ENCODE assay signal across 17 cellular contexts in genomic region chr20:13017235-13017634, GRCh38. TPM values are rescaled to one million over a fixed set of nuclear protein-coding genes. Genes with fewer than 3 reads are reported as not detected.
DNase-seq lines count a peak whose midpoint lies in the region; ATAC-seq and TF ChIP-seq lines count a peak whose summit lies in the region.
"Had no signal": no experiment of that assay in that cellular context is flagged by ENCODE, and none has a peak within 500 bp of the region (broad histone marks: within the 10 kb centered on the region; RNA-seq: fewer than 3 reads in every experiment).

No MANE protein-coding gene starts in this region.

- H3K56ac ChIP-seq in IMR-90 (ENCODE audit: extremely low read depth, insufficient read depth, low read length), result no peak overlapping the region

- no CpG with 5 or more reads among the region's 1 CpG for WGBS in IMR-90 (ENCODE audit: extremely low coverage in 2 of 2, insufficient read length in 1 of 2), 2 experiments
- 82% methylated on average over 1 of the region's 1 CpG for WGBS in smooth muscle cell (ENCODE audit: low lambda C conversion rate)

- CTCF ChIA-PET in IMR-90 (lab: Yijun Ruan, JAX), result no interaction called here

- POLR2A ChIA-PET in IMR-90 (lab: Charles Lee; ENCODE audit: unreplicated experiment), result no interaction called here

- H3K27ac ChIP-seq in IMR-90 (ENCODE audit: insufficient read depth, low read length) (no peak overlapping the region), VCaP (peak overlapping the region; percentile 51), smooth muscle cell (ENCODE audit: low read depth) (no peak overlapping the region)

- intact Hi-C loops in IMR-90 (cut with micrococcal nuclease) (no loop called here), posterior vena cava (cut with DNase I) (no loop called here)

- TF ChIP-seq RAD21 in IMR-90 (IDR thresholded peaks at IDR 0.05; ENCODE audit: low read length), result no peak

- H3K4me3 Mint-ChIP-seq in progenitor cell of endocrine pancreas (ENCODE audit: low read depth), result no peak overlapping the region
- H3K4me3 Mint-ChIP-seq: CD8-positive, alpha-beta memory T cell; H9; neural crest cell; stimulated activated naive B cell treated with anti-CD40 and anti-IgM and Interleukin-4, amounts not matched to agents 10 μg/mL and 1 μg/mL and 100 μg/mL, for 72 hours had no signal

- H2BK5ac ChIP-seq in IMR-90 (ENCODE audit: low read depth, low read length, poor library complexity, severe bottlenecking), result no peak overlapping the region

- H2AK9ac ChIP-seq in IMR-90 (replicated peaks; ENCODE audit: low read depth, low read length, poor library complexity), result no peak overlapping the region

- no peak overlapping the region for H2BK15ac ChIP-seq in IMR-90 (ENCODE audit: low read depth, low read length)

- H4K8ac ChIP-seq in IMR-90 (ENCODE audit: low read depth in 2 of 2, low read length in 2 of 2), result no peak overlapping the region

- H3K18ac ChIP-seq in IMR-90 (ENCODE audit: low read depth, low read length), result no peak overlapping the region

- H2AFZ ChIP-seq in IMR-90 (replicated peaks; ENCODE audit: low read length, poor library complexity) (no peak overlapping the region), smooth muscle cell (ENCODE audit: low read depth) (no peak overlapping the region)

- no peak overlapping the region for H2BK20ac ChIP-seq in IMR-90 (ENCODE audit: low read depth, low read length)

- peaks cover 14% of the 10 kb centered on the region for H3F3A ChIP-seq in smooth muscle cell (ENCODE audit: low read depth)

- no peak overlapping the region for H4K91ac ChIP-seq in IMR-90 (ENCODE audit: insufficient read depth, low read depth, low read length)

- no peak overlapping the region for H3K4ac ChIP-seq in IMR-90 (ENCODE audit: low read depth, low read length)

- H3K9ac ChIP-seq in IMR-90 (ENCODE audit: low read depth, low read length) (no peak overlapping the region), smooth muscle cell (ENCODE audit: low read depth) (no peak overlapping the region)

- H3K27ac Mint-ChIP-seq in progenitor cell of endocrine pancreas, result no peak overlapping the region
- H3K27ac Mint-ChIP-seq: CD8-positive, alpha-beta memory T cell; H9; stimulated activated naive B cell treated with anti-CD40 and anti-IgM and Interleukin-4, amounts not matched to agents 10 μg/mL and 1 μg/mL and 100 μg/mL, for 72 hours had no signal

- H2AK5ac ChIP-seq in IMR-90 (ENCODE audit: low read depth, low read length), result no peak overlapping the region

- peak; percentile 18 for DNase-seq in IMR-90
- peak; percentile 93 for DNase-seq in fibroblast of the aortic adventitia (ENCODE audit: low read depth)
- no peak for DNase-seq in omental fat pad (ENCODE audit: low spot score)
- no peak for DNase-seq in posterior vena cava (ENCODE audit: low spot score)
- no peak for DNase-seq in progenitor cell of endocrine pancreas (ENCODE audit: low spot score, unreplicated experiment)
- DNase-seq in G401 (ENCODE audit: low spot score), result no peak
- no peak for DNase-seq in smooth muscle cell (lab: John Stamatoyannopoulos, UW; ENCODE audit: unreplicated experiment)
- DNase-seq: activated CD8-positive, alpha-beta memory T cell treated with anti-CD3 and anti-CD28 coated beads, Interleukin-2, amount 50 U/mL, for 48 hours; activated gamma-delta T cell treated with Interleukin-2 at 50 U/mL for 16 hours; amniotic stem cell; CD8-positive, alpha-beta memory T cell; H9; NCI-H1930; stimulated activated naive B cell treated with anti-CD40 and anti-IgM and Interleukin-4, amounts not matched to agents 10 μg/mL and 1 μg/mL and 100 μg/mL, for 72 hours; T-helper 1 cell had no signal

- in situ Hi-C loops in IMR-90 (cut with MboI; ENCODE audit: low sequenced_read_pairs), result no loop called here
- in situ Hi-C loops in G401 (cut with HindIII; ENCODE audit: low sequenced_read_pairs), result no loop called here

- peaks cover 29% of the 10 kb centered on the region for H3K9me3 Mint-ChIP-seq in progenitor cell of endocrine pancreas (ENCODE audit: low read depth)

- ATAC-seq in IMR-90 (ENCODE audit: low read depth), result no peak; the same call in 1 of the 2 replicates
- ATAC-seq in omental fat pad (ENCODE audit: low FRiP score), result peak; percentile 70
- ATAC-seq: stimulated activated naive B cell treated with anti-CD40 and anti-IgM and Interleukin-4, amounts not matched to agents 10 μg/mL and 1 μg/mL and 100 μg/mL, for 72 hours had no signal

- H3K36me3 ChIP-seq in IMR-90 (ENCODE audit: control insufficient read depth, insufficient read depth, low read length), result peaks cover 2% of the 10 kb centered on the region
- H3K36me3 ChIP-seq in smooth muscle cell (ENCODE audit: low read depth), result no peaks in the 10 kb centered on the region

- TF ChIP-seq CTCF in IMR-90 (conservative IDR thresholded peaks at IDR 0.05; ENCODE audit: low read depth, low read length), result no peak
- TF ChIP-seq CTCF in VCaP (conservative IDR thresholded peaks at IDR 0.05), result no peak
- TF ChIP-seq CTCF in fibroblast of the aortic adventitia (IDR thresholded peaks at IDR 0.05; ENCODE audit: insufficient read depth, low read length), result no peak
- no peak for TF ChIP-seq CTCF in omental fat pad (IDR thresholded peaks at IDR 0.05)
- no peak for TF ChIP-seq CTCF in progenitor cell of endocrine pancreas (IDR thresholded peaks at IDR 0.05; ENCODE audit: unreplicated experiment)
- no peak for TF ChIP-seq CTCF in smooth muscle cell (IDR thresholded peaks at IDR 0.05; ENCODE audit: borderline replicate concordance, insufficient read depth, poor library complexity, severe bottlenecking)

- no peaks in the 10 kb centered on the region for H4K20me1 ChIP-seq in IMR-90 (ENCODE audit: insufficient read depth, low read length)
- no peaks in the 10 kb centered on the region for H4K20me1 ChIP-seq in smooth muscle cell (ENCODE audit: low read depth)

- H3K4me2 ChIP-seq in IMR-90 (ENCODE audit: low read depth, low read length) (no peak overlapping the region), smooth muscle cell (no peak overlapping the region)

- H3K9me1 ChIP-seq in IMR-90 (ENCODE audit: insufficient read depth, low read length), result no peaks in the 10 kb centered on the region

- TF ChIP-seq POLR2A in IMR-90 (IDR thresholded peaks at IDR 0.05; ENCODE audit: low read depth, low read length), result no peak

- dilution Hi-C loops in IMR-90 (cut with HindIII; ENCODE audit: low sequenced_read_pairs, unreplicated experiment), result no loop called here

- H3K4me3 ChIP-seq in IMR-90 (ENCODE audit: insufficient read depth, low read depth, low read length) (no peak overlapping the region), fibroblast of the aortic adventitia (ENCODE audit: low read depth, low read length) (no peak overlapping the region), smooth muscle cell (no peak overlapping the region)

- no peaks in the 10 kb centered on the region for H3K27me3 Mint-ChIP-seq in progenitor cell of endocrine pancreas
- H3K27me3 Mint-ChIP-seq: CD8-positive, alpha-beta memory T cell; stimulated activated naive B cell treated with anti-CD40 and anti-IgM and Interleukin-4, amounts not matched to agents 10 μg/mL and 1 μg/mL and 100 μg/mL, for 72 hours had no signal

- H3K23ac ChIP-seq in IMR-90 (ENCODE audit: low read depth, low read length), result no peak overlapping the region

- H3K36me3 Mint-ChIP-seq in progenitor cell of endocrine pancreas (ENCODE audit: insufficient read depth), result peaks cover 53% of the 10 kb centered on the region
- H3K36me3 Mint-ChIP-seq: stimulated activated naive B cell treated with anti-CD40 and anti-IgM and Interleukin-4, amounts not matched to agents 10 μg/mL and 1 μg/mL and 100 μg/mL, for 72 hours had no signal

- no TSS peak for BruUV-seq in IMR-90 (replicated peaks; lab: Mats Ljungman, UMichigan)

- no peak overlapping the region for H3K14ac ChIP-seq in IMR-90 (replicated peaks; ENCODE audit: low read depth, low read length)

- H3K79me1 ChIP-seq in IMR-90 (ENCODE audit: low read depth in 1 of 2, low read length in 2 of 2), result no peaks in the 10 kb centered on the region

- H3K79me2 ChIP-seq in smooth muscle cell (ENCODE audit: low read depth), result no peaks in the 10 kb centered on the region

- no peaks in the 10 kb centered on the region; the same call in 1 of the 2 replicates for H3K27me3 ChIP-seq in IMR-90 (ENCODE audit: control insufficient read depth, insufficient read depth, low read length)
- no peaks in the 10 kb centered on the region for H3K27me3 ChIP-seq in smooth muscle cell (ENCODE audit: low read depth)

- no peaks in the 10 kb centered on the region for H3K4me1 ChIP-seq in IMR-90 (ENCODE audit: control insufficient read depth, insufficient read depth, low read length)
- peaks cover 20% of the 10 kb centered on the region for H3K4me1 ChIP-seq in smooth muscle cell (ENCODE audit: low read depth)

- no peak overlapping the region for H4K5ac ChIP-seq in IMR-90 (ENCODE audit: low read depth, low read length)

- H3K9me3 ChIP-seq in IMR-90 (ENCODE audit: control insufficient read depth, insufficient read depth, low read length) (peaks cover 2% of the 10 kb centered on the region; the same call in 1 of the 2 replicates), smooth muscle cell (replicated peaks; ENCODE audit: low read depth) (no peaks in the 10 kb centered on the region)

- H2BK120ac ChIP-seq in IMR-90 (ENCODE audit: low read depth, low read length), result no peak overlapping the region

- H3K4me1 Mint-ChIP-seq in progenitor cell of endocrine pancreas (ENCODE audit: low read depth), result peaks cover 6% of the 10 kb centered on the region

TF ChIP-seq in IMR-90, 13 proteins besides CTCF, POLR2A, EP300 and RAD21:
- TF ChIP-seq BHLHE40 (IDR thresholded peaks at IDR 0.05; ENCODE audit: low read depth, low read length), result no peak
- TF ChIP-seq CEBPB (IDR thresholded peaks at IDR 0.05; ENCODE audit: low read depth, low read length), result peak; percentile 47; the same call in 1 of the 2 replicates

RNA-seq across cellular contexts. Expression of gene SPTLC3, which starts 8.5 kb away (rescaled TPM):
- total RNA-seq in IMR-90 (2012; rRNA removed) (1.4 and 1.6 TPM in 2 replicates), fibroblast of the aortic adventitia (ENCODE audit: low replicate concordance) (6.8 and 30.6 TPM in 2 replicates), omental fat pad (1 to 10 TPM; 5.5 to 9.7 (median 8.4) TPM), posterior vena cava (1 to 10 TPM; 2.3 to 6.8 TPM), progenitor cell of endocrine pancreas (42.7 and 52.2 TPM in 2 replicates), smooth muscle cell (6.2 and 34.9 TPM in 2 replicates)
- polyA plus RNA-seq in IMR-90 (2012; rRNA removed) (0.44 and 0.56 TPM in 2 replicates), smooth muscle cell (2.5 and 5.3 TPM in 2 replicates)
- 0.13 and 0.15 TPM in 2 replicates for polyA plus RNA-seq in IMR-90 (2012; cell fraction: cytosol; rRNA removed)
- 0.13 and 0.55 TPM in 2 replicates for polyA plus RNA-seq in IMR-90 (2012; cell fraction: nucleus; rRNA removed; ENCODE audit: low replicate concordance)
- not detected in 2 replicates for total RNA-seq in G401 (2014; rRNA removed; shearing (Covaris generic))
- total RNA-seq: CD8-positive, alpha-beta memory T cell had no signal

Comparison
In these comparisons a context has a peak if more than half of its experiments do, and no peak if none do; other contexts are left out.
1. DNase-seq: peak in IMR-90 (single experiment) and fibroblast of the aortic adventitia (single experiment); none in omental fat pad (single experiment), posterior vena cava (single experiment), progenitor cell of endocrine pancreas (single experiment), G401 (single experiment) and smooth muscle cell (single experiment).